In the genomic region with DNA sequence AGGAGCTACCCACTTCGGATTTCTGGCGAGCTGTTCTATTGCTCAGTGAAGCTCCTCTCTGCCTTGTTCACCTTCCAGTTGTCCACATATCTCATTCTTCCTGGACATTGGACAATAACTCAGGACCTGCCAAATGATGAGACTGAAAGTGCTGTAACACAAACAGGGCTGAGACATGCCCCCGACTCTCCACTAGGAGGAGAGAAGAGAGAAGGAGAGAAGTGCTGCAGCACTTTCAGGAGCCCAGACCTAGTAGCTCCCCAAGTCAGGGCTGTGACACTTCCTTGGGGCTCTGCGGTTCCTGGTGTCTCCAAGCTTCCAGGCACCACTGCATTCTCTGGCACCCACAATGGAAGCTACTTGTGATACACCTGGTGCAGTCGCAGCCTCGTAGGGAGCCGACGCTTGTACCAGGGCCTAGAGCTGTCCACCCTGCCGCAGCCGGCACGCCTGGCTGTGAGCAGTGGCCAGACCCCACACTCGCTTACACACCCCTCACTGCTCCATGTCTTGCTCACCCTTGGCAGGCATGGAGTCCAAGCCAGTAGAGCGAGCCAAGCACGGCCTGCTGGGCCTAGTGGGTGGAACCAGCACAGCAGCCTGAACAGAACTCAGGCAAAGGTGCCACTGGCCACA, we compare ENCODE assay signal across 24 cellular contexts.
"Had no signal": no experiment of that assay in that cellular context is flagged by ENCODE, and none has a peak within 500 bp of the region (broad histone marks: within the 10 kb centered on the region; RNA-seq: fewer than 3 reads in every experiment).

No MANE protein-coding gene starts in this region.

- H3K4me1 ChIP-seq: adrenal gland, ascending aorta, left ventricle myocardium inferior, prostate gland, upper lobe of left lung had no signal

- H3K27me3 Mint-ChIP-seq: activated naive CD8-positive, alpha-beta T cell; activated T-cell treated with anti-CD3 and anti-CD28 coated beads, Interleukin-2, amount 50 U/mL, for 24 hours; activated T-helper 17 cell treated with anti-CD3 and anti-CD28 coated beads, Interleukin-2, amount 50 U/mL, for 72 hours; naive thymus-derived CD8-positive, alpha-beta T cell had no signal

- H3K4me1 Mint-ChIP-seq: activated T-helper 17 cell treated with anti-CD3 and anti-CD28 coated beads, Interleukin-2, amount 50 U/mL, for 72 hours; mesothelial cell of epicardium; naive thymus-derived CD8-positive, alpha-beta T cell had no signal

- H3K9me3 ChIP-seq: adrenal gland, ascending aorta, left ventricle myocardium inferior, ovary, prostate gland, upper lobe of left lung had no signal

- H3K27ac ChIP-seq: adrenal gland, ascending aorta, brain microvascular endothelial cell, hepatocyte, left ventricle myocardium inferior, ovary, prostate gland, upper lobe of left lung, WERI-Rb-1 had no signal

- H3K27ac Mint-ChIP-seq: activated naive CD8-positive, alpha-beta T cell; activated T-cell treated with anti-CD3 and anti-CD28 coated beads, Interleukin-2, amount 50 U/mL, for 24 hours; activated T-helper 17 cell treated with anti-CD3 and anti-CD28 coated beads, Interleukin-2, amount 50 U/mL, for 72 hours; mesothelial cell of epicardium; naive thymus-derived CD8-positive, alpha-beta T cell had no signal

- ATAC-seq: activated T-helper 17 cell treated with anti-CD3 and anti-CD28 coated beads, Interleukin-2, amount 50 U/mL, for 72 hours; naive thymus-derived CD8-positive, alpha-beta T cell had no signal

- DNase-seq: activated CD4-positive, alpha-beta T cell treated with anti-CD3 and anti-CD28 coated beads for 1 hour; activated CD4-positive, alpha-beta T cell treated with anti-CD3 and anti-CD28 coated beads, Interleukin-2, amount 50 U/mL, for 4 hours; activated CD8-positive, alpha-beta memory T cell treated with anti-CD3 and anti-CD28 coated beads for 24 hours; activated CD8-positive, alpha-beta memory T cell treated with anti-CD3 and anti-CD28 coated beads, Interleukin-2, amount 50 U/mL, for 4 hours; activated T-cell treated with anti-CD3 and anti-CD28 coated beads, Interleukin-2, amount 50 U/mL, for 24 hours; adrenal gland; brain microvascular endothelial cell; central memory CD4-positive, alpha-beta T cell; dermis blood vessel endothelial cell; effector CD8-positive, alpha-beta T cell; foreskin melanocyte; left ventricle myocardium inferior; naive thymus-derived CD8-positive, alpha-beta T cell; ovary; stimulated activated CD4-positive, alpha-beta T cell treated with anti-CD3 and anti-CD28 coated beads, Interleukin-4, amount 100 ng/mL, for 1 hour; stimulated activated naive CD4-positive, alpha-beta T cell treated with Interleukin-2 at 50 U/mL for 16 hours; WERI-Rb-1 had no signal

- H3K4me3 Mint-ChIP-seq: activated naive CD8-positive, alpha-beta T cell; activated T-cell treated with anti-CD3 and anti-CD28 coated beads, Interleukin-2, amount 50 U/mL, for 24 hours; activated T-helper 17 cell treated with anti-CD3 and anti-CD28 coated beads, Interleukin-2, amount 50 U/mL, for 72 hours; mesothelial cell of epicardium; naive thymus-derived CD8-positive, alpha-beta T cell had no signal

- H3K4me3 ChIP-seq: adrenal gland, ascending aorta, hepatocyte, left ventricle myocardium inferior, ovary, prostate gland, upper lobe of left lung had no signal

- H3K36me3 ChIP-seq: adrenal gland, ascending aorta, brain microvascular endothelial cell, left ventricle myocardium inferior, ovary, prostate gland, upper lobe of left lung, WERI-Rb-1 had no signal

- H3K9me3 Mint-ChIP-seq: activated T-helper 17 cell treated with anti-CD3 and anti-CD28 coated beads, Interleukin-2, amount 50 U/mL, for 72 hours had no signal

- H3K27me3 ChIP-seq: adrenal gland, ascending aorta, brain microvascular endothelial cell, hepatocyte, upper lobe of left lung had no signal

- H3K36me3 Mint-ChIP-seq: activated naive CD8-positive, alpha-beta T cell; naive thymus-derived CD8-positive, alpha-beta T cell had no signal
